ENCODE assay signal across 17 cellular contexts in the genomic region with DNA sequence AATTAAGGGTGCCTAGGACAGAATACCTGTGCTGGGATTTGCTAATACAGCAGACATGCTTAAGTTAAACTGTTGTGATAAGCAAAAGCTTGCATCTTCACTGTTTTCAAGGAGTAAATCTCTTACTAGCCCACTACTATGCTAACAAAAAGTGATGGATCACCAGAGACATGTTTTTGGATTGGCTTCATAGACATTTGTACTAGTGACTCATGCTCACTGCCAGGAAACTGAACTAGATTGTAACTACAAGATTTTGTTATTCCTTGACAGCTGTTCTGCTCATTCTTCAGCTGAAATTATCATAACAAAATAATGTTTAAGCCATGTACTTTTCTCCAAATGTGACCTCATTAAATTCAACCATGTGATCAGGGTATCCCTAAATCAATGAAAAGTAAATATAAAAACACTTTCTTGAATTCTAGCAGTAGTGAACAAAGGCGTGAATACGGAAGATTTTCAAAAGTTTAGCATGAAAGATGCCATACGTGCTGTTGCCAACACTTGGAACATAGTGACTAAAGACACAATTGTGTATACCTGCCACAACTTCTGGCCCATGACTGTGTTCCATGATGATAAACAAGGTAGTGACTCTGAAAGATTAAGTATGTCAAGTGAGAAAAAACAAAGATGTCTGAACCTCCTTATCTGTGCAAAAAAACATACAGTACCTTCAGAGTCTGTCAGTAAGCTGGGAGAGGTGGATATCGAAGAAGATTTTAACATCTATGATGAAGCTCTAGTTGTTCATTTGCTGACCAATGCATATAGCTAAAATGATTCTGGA.
DNase-seq lines count a peak whose midpoint lies in the region; ATAC-seq and TF ChIP-seq lines count a peak whose summit lies in the region.
"Had no signal": no experiment of that assay in that cellular context is flagged by ENCODE, and none has a peak within 500 bp of the region (broad histone marks: within the 10 kb centered on the region; RNA-seq: fewer than 3 reads in every experiment).

No MANE protein-coding gene starts in this region.

- H3K27ac Mint-ChIP-seq in glutamatergic neuron (ENCODE audit: unreplicated experiment): no peak overlapping the region
- H3K27ac Mint-ChIP-seq: activated T-helper 17 cell treated with anti-CD3 and anti-CD28 coated beads, Interleukin-2, amount 50 U/mL, for 72 hours; immature natural killer cell; natural killer cell treated with Interleukin-12 subunit alpha and Interleukin-12 subunit beta and Interleukin-15 and Interleukin-18, amount 100 ng/mL, for 72 hours; T-helper 1 cell treated with Interleukin-12 subunit alpha and Interleukin-12 subunit beta and Interleukin-4 antibody, amounts not matched to agents 30 μg/mL and 1 μg/mL, for 36 hours had no signal

- H3K9me3 ChIP-seq in aorta (ENCODE audit: control insufficient read depth, low read length) (no peaks in the 10 kb centered on the region), trophoblast cell (ENCODE audit: insufficient read depth, low read depth, low read length) (no peaks in the 10 kb centered on the region)
- H3K9me3 ChIP-seq: thyroid gland had no signal

- WGBS in aorta, 2 donors: 19 to 20% methylated on average over 4 of the region's 4 CpGs
- no CpG with 5 or more reads among the region's 4 CpGs for WGBS in trophoblast cell (ENCODE audit: extremely low coverage, insufficient coverage, insufficient read length)

- intact Hi-C loops in aorta (cut with DNase I): no loop called here

- no peaks in the 10 kb centered on the region for H3K27me3 ChIP-seq in aorta (ENCODE audit: control insufficient read depth in 1 of 2, insufficient read depth in 2 of 2, low read length in 1 of 2)
- H3K27me3 ChIP-seq in trophoblast cell (ENCODE audit: insufficient read depth, low read length): no peaks in the 10 kb centered on the region
- H3K27me3 ChIP-seq: thyroid gland had no signal

- no peak overlapping the region for H2AFZ ChIP-seq in trophoblast cell (ENCODE audit: insufficient read depth, low read length, poor library complexity)

- no peaks in the 10 kb centered on the region for H3K9me3 Mint-ChIP-seq in glutamatergic neuron (ENCODE audit: unreplicated experiment)
- H3K9me3 Mint-ChIP-seq: activated T-helper 17 cell treated with anti-CD3 and anti-CD28 coated beads, Interleukin-2, amount 50 U/mL, for 72 hours; natural killer cell treated with Interleukin-12 subunit alpha and Interleukin-12 subunit beta and Interleukin-15 and Interleukin-18, amount 100 ng/mL, for 72 hours; T-helper 1 cell treated with Interleukin-12 subunit alpha and Interleukin-12 subunit beta and Interleukin-4 antibody, amounts not matched to agents 30 μg/mL and 1 μg/mL, for 36 hours had no signal

- peak; percentile 38 for ATAC-seq in aorta (ENCODE audit: low FRiP score)
- ATAC-seq: activated T-helper 17 cell treated with anti-CD3 and anti-CD28 coated beads, Interleukin-2, amount 50 U/mL, for 72 hours; natural killer cell treated with Interleukin-12 subunit alpha and Interleukin-12 subunit beta and Interleukin-15 and Interleukin-18, amount 100 ng/mL, for 72 hours had no signal

- no peak overlapping the region for H3K4me3 Mint-ChIP-seq in glutamatergic neuron (ENCODE audit: unreplicated experiment)
- H3K4me3 Mint-ChIP-seq: activated T-helper 17 cell treated with anti-CD3 and anti-CD28 coated beads, Interleukin-2, amount 50 U/mL, for 72 hours; immature natural killer cell; natural killer cell treated with Interleukin-12 subunit alpha and Interleukin-12 subunit beta and Interleukin-15 and Interleukin-18, amount 100 ng/mL, for 72 hours; T-helper 1 cell treated with Interleukin-12 subunit alpha and Interleukin-12 subunit beta and Interleukin-4 antibody, amounts not matched to agents 30 μg/mL and 1 μg/mL, for 36 hours had no signal

- peaks cover 2% of the 10 kb centered on the region in 2 donors for H3K4me1 ChIP-seq in aorta (ENCODE audit: control insufficient read depth in 1 of 2, insufficient read depth in 2 of 2, low read length in 2 of 2)
- no peaks in the 10 kb centered on the region for H3K4me1 ChIP-seq in trophoblast cell (ENCODE audit: control insufficient read depth in 1 of 2, insufficient read depth in 2 of 2, low read length in 2 of 2)
- H3K4me1 ChIP-seq: thyroid gland had no signal

- H2BK5ac ChIP-seq in trophoblast cell (ENCODE audit: low read depth, low read length, poor library complexity): no peak overlapping the region

- no peak overlapping the region for H3K27ac ChIP-seq in aorta (ENCODE audit: low read depth in 1 of 2, low read length in 2 of 2)
- no peak overlapping the region for H3K27ac ChIP-seq in trophoblast cell (ENCODE audit: low read depth, low read length)
- H3K27ac ChIP-seq: skin epidermis, thyroid gland had no signal

- no peak overlapping the region for H3K4me2 ChIP-seq in trophoblast cell (ENCODE audit: low read length)

- no peaks in the 10 kb centered on the region for H3K36me3 Mint-ChIP-seq in glutamatergic neuron (ENCODE audit: unreplicated experiment)
- H3K36me3 Mint-ChIP-seq: immature natural killer cell; natural killer cell treated with Interleukin-12 subunit alpha and Interleukin-12 subunit beta and Interleukin-15 and Interleukin-18, amount 100 ng/mL, for 72 hours had no signal

- H3K79me1 ChIP-seq in trophoblast cell (ENCODE audit: low read length): no peaks in the 10 kb centered on the region

- no peak overlapping the region for H2BK12ac ChIP-seq in trophoblast cell (ENCODE audit: low read length)

- H3K18ac ChIP-seq in trophoblast cell (ENCODE audit: low read length): no peak overlapping the region

- no peak overlapping the region for H3K9ac ChIP-seq in trophoblast cell (ENCODE audit: low read length)

- no peak overlapping the region for H4K91ac ChIP-seq in trophoblast cell (ENCODE audit: low read depth, low read length)

- no peak overlapping the region for H4K12ac ChIP-seq in trophoblast cell (ENCODE audit: low read depth, low read length)

- no peaks in the 10 kb centered on the region for H3K79me2 ChIP-seq in trophoblast cell (ENCODE audit: control insufficient read depth, insufficient read depth, low read length, poor library complexity)

- H3K36me3 ChIP-seq in aorta (ENCODE audit: control insufficient read depth in 1 of 2, insufficient read depth in 2 of 2, low read length in 1 of 2) (no peaks in the 10 kb centered on the region), trophoblast cell (ENCODE audit: control insufficient read depth in 1 of 2, insufficient read depth in 2 of 2, low read length in 2 of 2) (no peaks in the 10 kb centered on the region)
- H3K36me3 ChIP-seq: thyroid gland had no signal

- H2AK5ac ChIP-seq in trophoblast cell (ENCODE audit: low read length): no peak overlapping the region

- H3K4me1 Mint-ChIP-seq in glutamatergic neuron (ENCODE audit: low read depth, unreplicated experiment): no peaks in the 10 kb centered on the region
- H3K4me1 Mint-ChIP-seq: activated T-helper 17 cell treated with anti-CD3 and anti-CD28 coated beads, Interleukin-2, amount 50 U/mL, for 72 hours; immature natural killer cell had no signal

- H2BK120ac ChIP-seq in trophoblast cell (ENCODE audit: insufficient read depth, low read length, poor library complexity): no peak overlapping the region

- H3K14ac ChIP-seq in trophoblast cell (ENCODE audit: low read length): no peak overlapping the region

- no peak overlapping the region for H4K8ac ChIP-seq in trophoblast cell (ENCODE audit: low read depth, low read length)

- H3K4ac ChIP-seq in trophoblast cell (ENCODE audit: low read depth, low read length): no peak overlapping the region

- no peak overlapping the region for H3K23ac ChIP-seq in trophoblast cell (ENCODE audit: low read length)

- no peak overlapping the region for H3K4me3 ChIP-seq in choroid plexus epithelial cell (ENCODE audit: low read depth, low read length)
- no peak overlapping the region for H3K4me3 ChIP-seq in aorta (ENCODE audit: low read length in 2 of 2)
- H3K4me3 ChIP-seq in trophoblast cell (ENCODE audit: low read depth, low read length): no peak overlapping the region
- H3K4me3 ChIP-seq: skin epidermis, thyroid gland had no signal

- H3K27me3 Mint-ChIP-seq in glutamatergic neuron (ENCODE audit: unreplicated experiment): no peaks in the 10 kb centered on the region

- TF ChIP-seq CTCF in choroid plexus epithelial cell (conservative IDR thresholded peaks at IDR 0.05; ENCODE audit: low read depth, low read length): no peak
- TF ChIP-seq CTCF in glutamatergic neuron (IDR thresholded peaks at IDR 0.05; ENCODE audit: partially characterized antibody, unreplicated experiment): no peak

- DNase-seq in NCI-H226 (peak; percentile 61), choroid plexus epithelial cell (ENCODE audit: low read depth) (peak; percentile 88), kidney tubule cell (ENCODE audit: low spot score) (peak; percentile 48), aorta (no peak), trophoblast cell (no peak), glutamatergic neuron (no peak), NCI-H2196 treated with DMSO at 0.1 percent for 48 hours (lab: John Stamatoyannopoulos, UW; ENCODE audit: unreplicated experiment) (no peak)
- DNase-seq: activated CD4-positive, alpha-beta T cell treated with anti-CD3 and anti-CD28 coated beads, Interleukin-2, amount 50 U/mL, for 1 hour; caudate nucleus; immature natural killer cell; Karpas-422; NCI-H2081 treated with DMSO at 0.1 percent for 48 hours; thyroid gland had no signal

Comparison
In these comparisons a context has a peak if more than half of its experiments do, and no peak if none do; other contexts are left out.
1. DNase-seq: peak in NCI-H226 (single experiment), choroid plexus epithelial cell (single experiment) and kidney tubule cell (single experiment); none in aorta (0 of 2), trophoblast cell (0 of 2), glutamatergic neuron (single experiment) and NCI-H2196 treated with DMSO at 0.1 percent for 48 hours (single experiment).